Comparison of ENCODE assay signal across 28 cellular contexts in the genomic region with DNA sequence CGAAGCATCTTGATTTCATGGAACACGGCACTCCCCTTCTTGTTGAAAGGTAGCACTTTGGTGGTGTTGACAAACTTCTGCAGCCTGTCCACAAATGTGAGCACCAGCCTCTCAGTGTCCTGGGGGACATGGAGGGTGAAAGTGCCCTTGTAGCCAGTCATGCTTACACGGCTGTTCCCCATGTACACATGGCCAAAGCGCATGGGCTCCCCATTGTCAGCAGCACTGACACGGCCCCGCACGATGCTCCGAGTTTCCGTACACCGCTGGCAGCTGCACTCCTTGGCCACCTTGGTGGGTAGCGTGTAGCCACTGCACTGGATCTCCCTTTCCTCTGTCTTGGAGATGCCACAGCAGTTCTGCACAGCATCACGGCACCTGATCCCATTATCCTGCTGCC. TPM values are rescaled to one million over a fixed set of nuclear protein-coding genes. Genes with fewer than 3 reads are reported as not detected.
"Had no signal": no experiment of that assay in that cellular context is flagged by ENCODE, and none has a peak within 500 bp of the region (broad histone marks: within the 10 kb centered on the region; RNA-seq: fewer than 3 reads in every experiment).

No MANE protein-coding gene starts in this region.

- H3K36me3 ChIP-seq: left lung, lower lobe of right lung, neural progenitor cell, ovary, prostate gland, vagina had no signal

- H3K4me3 ChIP-seq: left lung, lower lobe of right lung, neural progenitor cell, ovary, prostate gland, skin epidermis, tibial nerve, vagina had no signal

- DNase-seq: hypothalamus; immature natural killer cell; kidney; left colon; left lung; lower lobe of right lung; mammary epithelial cell; mesenchymal stem cell; naive B cell; natural killer cell; nephron progenitor cell; ovary; retina; right cardiac atrium; stimulated activated CD4-positive, alpha-beta T cell treated with anti-CD3 and anti-CD28 coated beads, Interleukin-12 subunit alpha, Interleukin-12 subunit beta, amount 100 ng/mL, for 4 hours; stimulated activated CD4-positive, alpha-beta T cell treated with anti-CD3 and anti-CD28 coated beads, Interleukin-15, amount 100 ng/mL, for 24 hours; stimulated activated CD4-positive, alpha-beta T cell treated with anti-CD3 and anti-CD28 coated beads, Interleukin-4, amount 100 ng/mL, for 24 hours; stimulated activated naive CD4-positive, alpha-beta T cell treated with Interleukin-2 at 50 U/mL for 16 hours; stimulated activated naive CD8-positive, alpha-beta T cell treated with anti-CD3 and anti-CD28 coated beads, Interleukin-15, amount 100 ng/mL, for 72 hours; substantia nigra had no signal

- ATAC-seq: left colon; left lung; lower lobe of right lung; natural killer cell; right cardiac atrium; sciatic nerve; stimulated activated memory B cell treated with anti-CD40 and anti-IgM and Interleukin-4, amounts not matched to agents 10 μg/mL and 1 μg/mL and 100 μg/mL, for 72 hours; stimulated activated naive CD8-positive, alpha-beta T cell treated with anti-CD3 and anti-CD28 coated beads, Interleukin-15, amount 100 ng/mL, for 72 hours had no signal

- H3K9me3 ChIP-seq: left lung, lower lobe of right lung, ovary, prostate gland, tibial nerve, vagina had no signal

- H3K27me3 ChIP-seq: left lung, neural progenitor cell, ovary, tibial nerve, vagina had no signal

- H3K4me1 ChIP-seq: left lung, lower lobe of right lung, neural progenitor cell, prostate gland had no signal

- H3K27ac ChIP-seq: left lung, lower lobe of right lung, neural progenitor cell, ovary, prostate gland, skin epidermis, tibial nerve, vagina had no signal

- FAIRE-seq: islet of Langerhans, kidney had no signal

RNA-seq across cellular contexts. Expression of a gene that starts 12.7 kb away (rescaled TPM):
- total RNA-seq: mammary epithelial cell had no signal
- polyA plus RNA-seq: mammary epithelial cell had no signal
